In the genomic region with DNA sequence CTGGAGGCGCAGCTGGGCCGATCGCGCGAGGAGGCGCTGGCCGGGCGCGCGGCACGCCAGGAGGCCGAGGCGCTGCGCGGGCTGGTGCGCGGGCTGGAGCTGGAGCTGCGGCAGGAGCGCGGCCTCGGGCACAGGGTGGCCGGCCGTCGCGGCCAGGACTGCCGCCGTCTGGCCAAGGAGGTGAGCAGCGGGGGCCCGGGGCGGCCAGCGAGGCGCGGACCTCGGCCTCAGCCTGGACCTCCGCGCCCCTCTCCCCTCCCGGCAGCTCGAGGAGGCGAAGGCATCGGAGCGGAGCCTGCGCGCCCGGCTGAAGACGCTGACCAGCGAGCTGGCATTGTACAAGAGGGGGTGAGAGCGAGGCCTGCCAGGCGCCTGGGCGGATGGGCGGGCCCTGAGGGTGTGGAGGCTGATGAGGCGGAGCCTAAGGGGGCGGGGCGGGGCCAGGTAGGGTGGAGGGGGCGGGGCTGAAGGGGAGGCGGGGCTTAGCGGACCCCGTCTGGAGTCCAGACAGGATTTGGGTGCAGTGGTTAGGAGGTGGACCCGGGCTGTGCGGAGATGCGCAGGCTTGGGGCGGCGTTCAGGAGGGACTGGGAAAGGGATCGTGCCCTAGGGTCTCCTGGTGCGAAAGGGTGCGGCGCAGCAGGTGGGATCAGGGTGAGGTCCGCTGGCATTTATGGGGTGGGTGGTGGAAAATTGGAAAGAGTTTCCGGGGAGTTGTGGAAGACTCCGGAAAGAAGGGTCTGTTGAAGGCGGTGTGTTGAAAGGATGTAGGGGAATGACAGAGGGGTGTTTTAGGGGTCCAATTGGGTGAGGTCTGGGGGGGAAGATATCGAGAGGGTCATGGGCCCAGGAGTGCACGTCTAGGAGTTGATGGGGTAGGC, we compare ENCODE assay signal across 8 cellular contexts. TPM values are rescaled to one million over a fixed set of nuclear protein-coding genes. Genes with fewer than 3 reads are reported as not detected.
DNase-seq lines count a peak whose midpoint lies in the region; ATAC-seq and TF ChIP-seq lines count a peak whose summit lies in the region.

No MANE protein-coding gene starts in this region.

- H2BK15ac ChIP-seq in mesenchymal stem cell (ENCODE audit: low read depth, poor library complexity, severe bottlenecking) = no peak overlapping the region

- no peak overlapping the region for H3K14ac ChIP-seq in mesenchymal stem cell (ENCODE audit: low read length in 2 of 2)

- 5% methylated on average over 54 of the region's 72 CpGs for WGBS in mesenchymal stem cell

- H3K27me3 ChIP-seq in CD4-positive, alpha-beta T cell (ENCODE audit: control insufficient read depth, insufficient read depth, low read length) = peaks cover 8% of the 10 kb centered on the region
- H3K27me3 ChIP-seq in mesenchymal stem cell (ENCODE audit: control insufficient read depth in 1 of 2, insufficient read depth in 1 of 2, low read length in 2 of 2) = peaks cover 4 to 22% of the 10 kb centered on the region in 2 experiments

- peaks cover 4 to 18% of the 10 kb centered on the region in 2 experiments for H3K36me3 ChIP-seq in mesenchymal stem cell (ENCODE audit: control insufficient read depth in 1 of 2, insufficient read depth in 2 of 2, low read depth in 1 of 2, low read length in 2 of 2)

- peak overlapping the region; percentile 80 for H3K4me3 Mint-ChIP-seq in CD4-positive, alpha-beta T cell
- peak overlapping the region; percentile 65 for H3K4me3 Mint-ChIP-seq in dendritic cell treated with granulocyte-macrophage colony-stimulating factor and Interleukin-4, amounts not matched to agents 40 ng/mL and 50 ng/mL, for 4 days

- DNase-seq in CD4-positive, alpha-beta T cell = peak; percentile 58 to 70 (median 60)
- DNase-seq in NCI-H1105 (lab: John Stamatoyannopoulos, UW) (peak; percentile 93), mesenchymal stem cell (peak; percentile 32)
- peak; percentile 32 to 43 for DNase-seq in activated CD4-positive, alpha-beta T cell treated with anti-CD3 and anti-CD28 coated beads, Interleukin-2, amount 50 U/mL, for 24 hours (ENCODE audit: low read depth in 1 of 2, low spot score in 1 of 2)
- DNase-seq in stimulated activated CD8-positive, alpha-beta memory T cell treated with anti-CD3 and anti-CD28 coated beads, Interleukin-2, amount 100 ng/mL, for 48 hours (ENCODE audit: low read depth in 2 of 2) = peak; percentile 55 to 57

- POLR2A ChIA-PET in CD4-positive, alpha-beta T cell (lab: Charles Lee) = no interaction called here

- H2BK5ac ChIP-seq in mesenchymal stem cell (ENCODE audit: low read depth, low read length, poor library complexity, severe bottlenecking) = no peak overlapping the region

- peak; percentile 77 for ATAC-seq in CD4-positive, alpha-beta T cell (ENCODE audit: poor library complexity)
- no peak for ATAC-seq in HG03039 (IDR thresholded peaks at IDR 0.05; ENCODE audit: unreplicated experiment)
- ATAC-seq in HG02759 (IDR thresholded peaks at IDR 0.05; ENCODE audit: unreplicated experiment) = no peak

- no peak overlapping the region for H3K27ac ChIP-seq in CD4-positive, alpha-beta T cell (ENCODE audit: low read depth, low read length)
- H3K27ac ChIP-seq in mesenchymal stem cell (ENCODE audit: low read length, poor library complexity, severe bottlenecking) = no peak overlapping the region

- no peak overlapping the region for H4K8ac ChIP-seq in mesenchymal stem cell (ENCODE audit: low read length)

- H4K91ac ChIP-seq in mesenchymal stem cell (ENCODE audit: low read length) = no peak overlapping the region

- no peak overlapping the region for H3K9ac ChIP-seq in mesenchymal stem cell (ENCODE audit: low read length)

- intact Hi-C loops in CD4-positive, alpha-beta T cell (cut with DNase I, micrococcal nuclease) = loop anchor here (5.0 to 10.0 kb wide), 3 partner anchors 198 to 243 kb away; a partner anchor contains a TSS
- intact Hi-C loops in dendritic cell treated with granulocyte-macrophage colony-stimulating factor and Interleukin-4, amounts not matched to agents 40 ng/mL and 50 ng/mL, for 4 days (cut with micrococcal nuclease) = no loop called here

- peaks cover 4% of the 10 kb centered on the region for H3K79me1 ChIP-seq in mesenchymal stem cell (replicated peaks; ENCODE audit: low read length, poor library complexity, severe bottlenecking)

- H3K27me3 Mint-ChIP-seq in CD4-positive, alpha-beta T cell = peaks cover 8% of the 10 kb centered on the region
- H3K27me3 Mint-ChIP-seq in dendritic cell treated with granulocyte-macrophage colony-stimulating factor and Interleukin-4, amounts not matched to agents 40 ng/mL and 50 ng/mL, for 4 days = peaks cover 39% of the 10 kb centered on the region

- peaks cover 9% of the 10 kb centered on the region for H3K36me3 Mint-ChIP-seq in CD4-positive, alpha-beta T cell (ENCODE audit: low read depth)
- peaks cover 39% of the 10 kb centered on the region for H3K36me3 Mint-ChIP-seq in dendritic cell treated with granulocyte-macrophage colony-stimulating factor and Interleukin-4, amounts not matched to agents 40 ng/mL and 50 ng/mL, for 4 days (ENCODE audit: low read depth)

- H3K9me3 Mint-ChIP-seq in CD4-positive, alpha-beta T cell = no peaks in the 10 kb centered on the region
- no peaks in the 10 kb centered on the region for H3K9me3 Mint-ChIP-seq in dendritic cell treated with granulocyte-macrophage colony-stimulating factor and Interleukin-4, amounts not matched to agents 40 ng/mL and 50 ng/mL, for 4 days

- H3K23ac ChIP-seq in mesenchymal stem cell (ENCODE audit: low read length in 2 of 2) = peak overlapping the region in 1 of 2 experiments; percentile 24

- H2BK120ac ChIP-seq in mesenchymal stem cell (ENCODE audit: low read depth, low read length) = no peak overlapping the region

- H3K4ac ChIP-seq in mesenchymal stem cell (ENCODE audit: low read depth in 1 of 2, low read length in 2 of 2) = no peak overlapping the region

- H3K18ac ChIP-seq in mesenchymal stem cell (ENCODE audit: low read depth in 1 of 2, low read length in 2 of 2) = no peak overlapping the region

- peak overlapping the region; percentile 26 for H3K27ac Mint-ChIP-seq in CD4-positive, alpha-beta T cell
- H3K27ac Mint-ChIP-seq in dendritic cell treated with granulocyte-macrophage colony-stimulating factor and Interleukin-4, amounts not matched to agents 40 ng/mL and 50 ng/mL, for 4 days = no peak overlapping the region

- H2AK5ac ChIP-seq in mesenchymal stem cell (ENCODE audit: low read length, severe bottlenecking) = no peak overlapping the region

- H2AFZ ChIP-seq in mesenchymal stem cell (ENCODE audit: low read depth, low read length) = no peak overlapping the region

- CTCF ChIA-PET in CD4-positive, alpha-beta T cell (lab: Charles Lee) = interaction anchor here (1.6 kb wide), 1 partner anchor 250 kb away, joined by 4 read pairs; no protein-coding TSS in a partner anchor

- H2BK12ac ChIP-seq in mesenchymal stem cell (ENCODE audit: low read length in 2 of 2) = no peak overlapping the region

- TF ChIP-seq CTCF in CD4-positive, alpha-beta T cell (IDR thresholded peaks at IDR 0.05) = no peak

- H3K4me2 ChIP-seq in mesenchymal stem cell (ENCODE audit: low read length, poor library complexity, severe bottlenecking) = peak overlapping the region; percentile 76

- H3K4me1 Mint-ChIP-seq in CD4-positive, alpha-beta T cell (ENCODE audit: low read depth) = peaks cover 21% of the 10 kb centered on the region
- H3K4me1 Mint-ChIP-seq in dendritic cell treated with granulocyte-macrophage colony-stimulating factor and Interleukin-4, amounts not matched to agents 40 ng/mL and 50 ng/mL, for 4 days (ENCODE audit: low read depth) = peaks cover 28% of the 10 kb centered on the region

- H3K9me3 ChIP-seq in CD4-positive, alpha-beta T cell (ENCODE audit: control insufficient read depth, low read length) = no peaks in the 10 kb centered on the region
- H3K9me3 ChIP-seq in mesenchymal stem cell (ENCODE audit: control insufficient read depth, low read length) = no peaks in the 10 kb centered on the region

- peak overlapping the region; percentile 55 to 59 for H3K4me3 ChIP-seq in mesenchymal stem cell (ENCODE audit: insufficient read depth in 1 of 2, low read depth in 1 of 2, low read length in 2 of 2)

- peaks cover 23% of the 10 kb centered on the region for H3K4me1 ChIP-seq in mesenchymal stem cell (ENCODE audit: control insufficient read depth, insufficient read depth, low read depth, low read length)

RNA-seq across cellular contexts. Expression of a gene that starts 7.5 kb away (rescaled TPM):
- total RNA-seq in CD4-positive, alpha-beta T cell = not detected
- not detected for polyA plus RNA-seq in mesenchymal stem cell (2013, experiment 1 of 2)
- polyA plus RNA-seq in mesenchymal stem cell (2013, experiment 2 of 2) = not detected

RNA-seq across cellular contexts. Expression of a gene that starts 20.1 kb away (rescaled TPM):
- 1 to 10 TPM; 4.9 to 6.6 TPM for total RNA-seq in CD4-positive, alpha-beta T cell
- 3.0 TPM for polyA plus RNA-seq in mesenchymal stem cell (2013, experiment 1 of 2)
- polyA plus RNA-seq in mesenchymal stem cell (2013, experiment 2 of 2) = 2.9 TPM

RNA-seq across cellular contexts. Expression of a gene that starts 25.5 kb away (rescaled TPM):
- total RNA-seq in CD4-positive, alpha-beta T cell = not detected
- not detected for polyA plus RNA-seq in mesenchymal stem cell (2013, experiment 1 of 2)
- not detected for polyA plus RNA-seq in mesenchymal stem cell (2013, experiment 2 of 2)

RNA-seq across cellular contexts. Expression of a gene that starts 41.7 kb away (rescaled TPM):
- not detected for total RNA-seq in CD4-positive, alpha-beta T cell
- polyA plus RNA-seq in mesenchymal stem cell (2013, experiment 1 of 2) = 0.03 TPM
- 0.03 TPM for polyA plus RNA-seq in mesenchymal stem cell (2013, experiment 2 of 2)

Comparison
In these comparisons a context has a peak if more than half of its experiments do, and no peak if none do; other contexts are left out.
1. DNase-seq: peak in every context shown above with its lines; median percentile 93 in NCI-H1105; 60 in CD4-positive, alpha-beta T cell; 56 in stimulated activated CD8-positive, alpha-beta memory T cell treated with anti-CD3 and anti-CD28 coated beads, Interleukin-2, amount 100 ng/mL, for 48 hours; 38 in activated CD4-positive, alpha-beta T cell treated with anti-CD3 and anti-CD28 coated beads, Interleukin-2, amount 50 U/mL, for 24 hours; 32 in mesenchymal stem cell.